ENCODE assay signal across 2 cellular contexts in genomic region chr5:72443883-72444282, GRCh38.
TF ChIP-seq lines count a peak whose summit lies in the region.

No MANE protein-coding gene starts in this region.

TF ChIP-seq in HEK293, 187 proteins besides CTCF, POLR2A, EP300 and RAD21 (continued from another document):
- TF ChIP-seq ZNF366 (tag by site-specific recombination; conservative IDR thresholded peaks at IDR 0.05) = peak; percentile 90
- no peak for TF ChIP-seq TRIM28 (IDR thresholded peaks at IDR 0.05; ENCODE audit: borderline replicate concordance, low read length)
- TF ChIP-seq ZNF658 (tag by site-specific recombination; IDR thresholded peaks at IDR 0.05) = no peak
- TF ChIP-seq ZNF202 (tag by site-specific recombination; IDR thresholded peaks at IDR 0.05; ENCODE audit: borderline replicate concordance) = no peak
- TF ChIP-seq ZNF596 (tag by site-specific recombination; IDR thresholded peaks at IDR 0.05) = no peak

TF ChIP-seq in H1, 55 proteins besides CTCF, POLR2A, EP300 and RAD21 (continued from another document):
- TF ChIP-seq SP1 (IDR thresholded peaks at IDR 0.05; ENCODE audit: low read depth, low read length) = no peak
